Comparison of ENCODE assay signal across 23 cellular contexts in genomic region chr7:127941471-127941870, GRCh38.
A peak's percentile ranks its signal among the peaks of the same experiment; 100 is the strongest.
DNase-seq lines count a peak whose midpoint lies in the region; ATAC-seq and TF ChIP-seq lines count a peak whose summit lies in the region.
"Had no signal": no experiment of that assay in that cellular context is flagged by ENCODE, and none has a peak within 500 bp of the region (broad histone marks: within the 10 kb centered on the region; RNA-seq: fewer than 3 reads in every experiment).

No MANE protein-coding gene starts in this region.

- peaks cover 83% of the 10 kb centered on the region for H3K4me1 ChIP-seq in BLaER1
- peaks cover 42% of the 10 kb centered on the region for H3K4me1 ChIP-seq in neural progenitor cell
- peaks cover 8% of the 10 kb centered on the region for H3K4me1 ChIP-seq in mesendoderm (ENCODE audit: control insufficient read depth, low read depth, low read length)
- H3K4me1 ChIP-seq: A549 had no signal

- ATAC-seq in HG03571 (IDR thresholded peaks at IDR 0.05; ENCODE audit: unreplicated experiment) (no peak), HG02938 (IDR thresholded peaks at IDR 0.05; ENCODE audit: unreplicated experiment) (no peak), sciatic nerve (no peak)
- ATAC-seq: A549, HCT116 had no signal

- H3K9me3 ChIP-seq in BLaER1: peaks cover 17% of the 10 kb centered on the region
- H3K9me3 ChIP-seq in neural progenitor cell (ENCODE audit: low read depth): no peaks in the 10 kb centered on the region
- H3K9me3 ChIP-seq: A549, BE2C had no signal

- no peaks in the 10 kb centered on the region for H3K9me3 Mint-ChIP-seq in HFFc6
- H3K9me3 Mint-ChIP-seq in neural progenitor cell: no peaks in the 10 kb centered on the region
- H3K9me3 Mint-ChIP-seq: CD4-positive, alpha-beta T cell; CD8-positive, alpha-beta memory T cell; H9 had no signal

- H3K36me3 Mint-ChIP-seq in HFFc6 (ENCODE audit: low read depth) (peaks cover 7% of the 10 kb centered on the region), neural progenitor cell (peaks cover 1% of the 10 kb centered on the region)

- no peak overlapping the region for H3K4ac ChIP-seq in mesendoderm (ENCODE audit: low read depth, low read length)

- H2AK5ac ChIP-seq in mesendoderm (ENCODE audit: low read length): no peak overlapping the region

- H3K4me1 Mint-ChIP-seq in HFFc6 (ENCODE audit: low read depth) (peaks cover 62% of the 10 kb centered on the region), neural progenitor cell (peaks cover 57% of the 10 kb centered on the region)

- peaks cover 6% of the 10 kb centered on the region; the same call in 1 of the 2 replicates for H3K27me3 Mint-ChIP-seq in HFFc6 (ENCODE audit: insufficient read depth)
- H3K27me3 Mint-ChIP-seq in neural progenitor cell (ENCODE audit: insufficient read depth, low read depth): no peaks in the 10 kb centered on the region
- H3K27me3 Mint-ChIP-seq: CD4-positive, alpha-beta T cell; CD8-positive, alpha-beta memory T cell had no signal

- H3K27ac Mint-ChIP-seq in HFFc6 (peak overlapping the region; percentile 76; the same call in 1 of the 2 replicates), neural progenitor cell (peak overlapping the region; percentile 3)
- H3K27ac Mint-ChIP-seq: CD4-positive, alpha-beta T cell; CD8-positive, alpha-beta memory T cell; H9 had no signal

- H3K4me3 ChIP-seq in BLaER1 (no peak overlapping the region), neural progenitor cell (no peak overlapping the region), mesendoderm (ENCODE audit: low read length) (no peak overlapping the region)
- H3K4me3 ChIP-seq: A549, GM23248 had no signal

- H3K27ac ChIP-seq in BLaER1 (0 out of 2 replicates have a peak overlapping the region, but pooled peaks have one; percentile 54), neural progenitor cell (peak overlapping the region; percentile 79), mesendoderm (ENCODE audit: low read depth, low read length) (no peak overlapping the region)
- H3K27ac ChIP-seq: 22Rv1, A549, C4-2B, GM23248 had no signal

- H3K4me3 Mint-ChIP-seq in HFFc6 (no peak overlapping the region), neural progenitor cell (no peak overlapping the region)
- H3K4me3 Mint-ChIP-seq: CD4-positive, alpha-beta T cell; CD8-positive, alpha-beta memory T cell; H9 had no signal

- H2BK120ac ChIP-seq in mesendoderm (ENCODE audit: low read depth, low read length): no peak overlapping the region

- H2BK5ac ChIP-seq in mesendoderm (ENCODE audit: low read length): no peak overlapping the region

- H3K4me2 ChIP-seq in BLaER1 (peak overlapping the region; percentile 90), neural progenitor cell (peak overlapping the region; percentile 65), mesendoderm (ENCODE audit: low read length) (no peak overlapping the region)
- H3K4me2 ChIP-seq: A549 had no signal

- DNase-seq in HFFc6 (no peak), cerebellar cortex (ENCODE audit: low spot score) (peak; percentile 33), neural progenitor cell (ENCODE audit: low spot score) (no peak), mesendoderm (no peak), sciatic nerve (ENCODE audit: low spot score) (no peak)
- DNase-seq: ACHN; AML-193; BE2C; CD4-positive, alpha-beta T cell; CD8-positive, alpha-beta memory T cell; DMS 273 treated with DMSO at 0.1 percent for 48 hours; DMS79; EL; GF-D8; H9 had no signal

- H3K36me3 ChIP-seq in BLaER1 (peaks cover 61% of the 10 kb centered on the region), neural progenitor cell (no peaks in the 10 kb centered on the region), mesendoderm (ENCODE audit: control insufficient read depth, insufficient read depth, low read length) (no peaks in the 10 kb centered on the region)
- H3K36me3 ChIP-seq: BE2C had no signal

- H3K23ac ChIP-seq in mesendoderm (ENCODE audit: low read length): no peak overlapping the region

- no CpG with 5 or more reads among the region's 5 CpGs for WGBS in mesendoderm (ENCODE audit: extremely low coverage, insufficient coverage, low lambda C conversion rate)

- H4K20me1 ChIP-seq in BLaER1 (no peaks in the 10 kb centered on the region), neural progenitor cell (ENCODE audit: low read depth) (peaks cover 9% of the 10 kb centered on the region)

- H2BK15ac ChIP-seq in mesendoderm (replicated peaks; ENCODE audit: low read depth): no peak overlapping the region

- H3K79me1 ChIP-seq in mesendoderm (ENCODE audit: low read length): peaks cover 2% of the 10 kb centered on the region

- intact Hi-C loops in sciatic nerve (cut with DNase I): loop anchor here (10.0 kb wide), 1 partner anchor 83 kb away; no protein-coding TSS in a partner anchor

- no peaks in the 10 kb centered on the region for H3K27me3 ChIP-seq in BLaER1
- no peaks in the 10 kb centered on the region for H3K27me3 ChIP-seq in neural progenitor cell
- no peaks in the 10 kb centered on the region for H3K27me3 ChIP-seq in mesendoderm (ENCODE audit: insufficient read depth, low read length, poor library complexity)
- H3K27me3 ChIP-seq: BE2C had no signal

- H3K56ac ChIP-seq in mesendoderm (ENCODE audit: low read length): no peak overlapping the region

- no peak for TF ChIP-seq CTCF in HFFc6 (IDR thresholded peaks at IDR 0.05)
- TF ChIP-seq CTCF in neural progenitor cell (IDR thresholded peaks at IDR 0.05): no peak

- no peaks in the 10 kb centered on the region for H3K79me2 ChIP-seq in neural progenitor cell (ENCODE audit: low read depth)
- H3K79me2 ChIP-seq in mesendoderm (ENCODE audit: control insufficient read depth, insufficient read depth, low read length): no peaks in the 10 kb centered on the region

- H3K9ac ChIP-seq in BLaER1: no peak overlapping the region
- no peak overlapping the region for H3K9ac ChIP-seq in neural progenitor cell
- no peak overlapping the region for H3K9ac ChIP-seq in mesendoderm (ENCODE audit: low read length)
- H3K9ac ChIP-seq: GM23248 had no signal

- no peak overlapping the region for H3K18ac ChIP-seq in mesendoderm (ENCODE audit: low read length)

- no peak overlapping the region for H4K8ac ChIP-seq in mesendoderm (ENCODE audit: low read depth, low read length)

- peaks cover 18% of the 10 kb centered on the region for H3F3A ChIP-seq in neural progenitor cell (ENCODE audit: low read depth)

- H2AFZ ChIP-seq in neural progenitor cell (replicated peaks): no peak overlapping the region
- H2AFZ ChIP-seq: GM23248 had no signal

- H4K5ac ChIP-seq in mesendoderm (ENCODE audit: low read length): no peak overlapping the region
